In genomic region chr5:60141119-60141518, GRCh38 we compare ENCODE assay signal across 20 cellular contexts.
"Had no signal": no experiment of that assay in that cellular context is flagged by ENCODE, and none has a peak within 500 bp of the region (broad histone marks: within the 10 kb centered on the region; RNA-seq: fewer than 3 reads in every experiment).

No MANE protein-coding gene starts in this region.

- H3K9me3 ChIP-seq: lower lobe of right lung, suprapubic skin, transverse colon, upper lobe of right lung, uterus had no signal

- H3K4me1 ChIP-seq: lower lobe of right lung, parathyroid adenoma, suprapubic skin, transverse colon, upper lobe of right lung, uterus had no signal

- ATAC-seq: left ventricle myocardium superior; lower lobe of right lung; natural killer cell; sciatic nerve; stimulated activated naive CD8-positive, alpha-beta T cell treated with anti-CD3 and anti-CD28 coated beads, Interleukin-15, amount 100 ng/mL, for 72 hours; upper lobe of right lung had no signal

- H3K27me3 ChIP-seq: dorsolateral prefrontal cortex, suprapubic skin, transverse colon, upper lobe of right lung, uterus had no signal

- H3K36me3 Mint-ChIP-seq: natural killer cell had no signal

- H3K27ac ChIP-seq: dorsolateral prefrontal cortex, lower lobe of right lung, parathyroid adenoma, suprapubic skin, transverse colon, upper lobe of right lung, uterus had no signal

- H3K79me2 ChIP-seq: parathyroid adenoma had no signal

- H3K4me1 Mint-ChIP-seq: natural killer cell; stimulated activated naive CD8-positive, alpha-beta T cell treated with anti-CD3 and anti-CD28 coated beads, Interleukin-15, amount 100 ng/mL, for 72 hours had no signal

- H3K36me3 ChIP-seq: lower lobe of right lung, suprapubic skin, transverse colon, upper lobe of right lung, uterus had no signal

- H3K4me3 Mint-ChIP-seq: natural killer cell; stimulated activated naive CD8-positive, alpha-beta T cell treated with anti-CD3 and anti-CD28 coated beads, Interleukin-15, amount 100 ng/mL, for 72 hours had no signal

- H3K27ac Mint-ChIP-seq: natural killer cell; progenitor cell of endocrine pancreas; stimulated activated naive CD8-positive, alpha-beta T cell treated with anti-CD3 and anti-CD28 coated beads, Interleukin-15, amount 100 ng/mL, for 72 hours had no signal

- H3K4me2 ChIP-seq: smooth muscle cell had no signal

- H2AFZ ChIP-seq: parathyroid adenoma had no signal

- H3K27me3 Mint-ChIP-seq: progenitor cell of endocrine pancreas; stimulated activated naive CD8-positive, alpha-beta T cell treated with anti-CD3 and anti-CD28 coated beads, Interleukin-15, amount 100 ng/mL, for 72 hours had no signal

- H3K4me3 ChIP-seq: dorsolateral prefrontal cortex, lower lobe of right lung, smooth muscle cell, suprapubic skin, transverse colon, upper lobe of right lung, uterus had no signal

- DNase-seq: dorsolateral prefrontal cortex; effector CD4-positive, alpha-beta T cell; hypothalamus; left ventricle myocardium superior; lower lobe of right lung; natural killer cell; stimulated activated CD4-positive, alpha-beta T cell treated with anti-CD3 and anti-CD28 coated beads, Interleukin-12 subunit alpha, Interleukin-12 subunit beta, amount 100 ng/mL, for 4 hours; stimulated activated CD4-positive, alpha-beta T cell treated with anti-CD3 and anti-CD28 coated beads, Interleukin-1b, Interleukin-23, amount 100 ng/mL, for 48 hours; stimulated activated CD4-positive, alpha-beta T cell treated with anti-CD3 and anti-CD28 coated beads, Interleukin-4, amount 100 ng/mL, for 1 hour; stimulated activated CD8-positive, alpha-beta memory T cell treated with anti-CD3 and anti-CD28 coated beads, Interleukin-4, amount 100 ng/mL, for 48 hours; stimulated activated naive CD4-positive, alpha-beta T cell; stimulated activated naive CD8-positive, alpha-beta T cell treated with anti-CD3 and anti-CD28 coated beads, Interleukin-15, amount 100 ng/mL, for 72 hours; transverse colon; upper lobe of right lung; uterus had no signal
